ENCODE assay signal across 14 cellular contexts in genomic region chr1:27513958-27514357, GRCh38. TPM values are rescaled to one million over a fixed set of nuclear protein-coding genes. Genes with fewer than 3 reads are reported as not detected.
A peak's percentile ranks its signal among the peaks of the same experiment; 100 is the strongest.
DNase-seq lines count a peak whose midpoint lies in the region; ATAC-seq, FAIRE-seq and TF ChIP-seq lines count a peak whose summit lies in the region.
"Had no signal": no experiment of that assay in that cellular context is flagged by ENCODE, and none has a peak within 500 bp of the region (broad histone marks: within the 10 kb centered on the region; RNA-seq: fewer than 3 reads in every experiment).

No MANE protein-coding gene starts in this region.

- TF ChIP-seq CTCF in NB4 (IDR thresholded peaks at IDR 0.05; ENCODE audit: low read depth, low read length) (no peak), pancreas (IDR thresholded peaks at IDR 0.05) (no peak)

- H3K36me3 ChIP-seq in pancreas = no peaks in the 10 kb centered on the region

- H3K4me3 ChIP-seq in NB4 (ENCODE audit: low read depth, low read length) = no peak overlapping the region
- no peak overlapping the region for H3K4me3 ChIP-seq in pancreas

- H3K27ac ChIP-seq in pancreas = no peak overlapping the region
- H3K27ac ChIP-seq: VCaP had no signal

- H3K27me3 ChIP-seq in pancreas = no peaks in the 10 kb centered on the region

- no peak for FAIRE-seq in pancreas (lab: Jason Lieb, UNC)
- FAIRE-seq: colon had no signal

- H3K9me3 ChIP-seq in pancreas = no peaks in the 10 kb centered on the region

- TF ChIP-seq POLR2A in NB4 (IDR thresholded peaks at IDR 0.05; ENCODE audit: extremely low read depth, insufficient read length) = no peak

- H3K4me1 ChIP-seq in pancreas = no peaks in the 10 kb centered on the region

- intact Hi-C loops in Right ventricle myocardium superior (cut with DNase I) = no loop called here
- intact Hi-C loops in pancreas (cut with DNase I) = no loop called here

- DNase-seq in Ammon's horn (ENCODE audit: low spot score) = peak; percentile 66
- DNase-seq in NB4 (ENCODE audit: low read depth) = peak; percentile 52
- peak; percentile 70 for DNase-seq in Right ventricle myocardium superior
- DNase-seq in pancreas = no peak
- no peak for DNase-seq in NOMO-1 treated with DMSO at 0.1 percent for 48 hours (lab: John Stamatoyannopoulos, UW; ENCODE audit: unreplicated experiment)
- DNase-seq in NCI-H82 treated with DMSO at 0.1 percent for 48 hours (lab: John Stamatoyannopoulos, UW; ENCODE audit: unreplicated experiment) = no peak
- DNase-seq: activated CD8-positive, alpha-beta memory T cell treated with anti-CD3 and anti-CD28 coated beads, Interleukin-2, amount 10 ng/mL, durations not matched to agents 7 days and 5 days; DMS53; NCI-H187 treated with DMSO at 0.1 percent for 48 hours; SIG-M5 had no signal

- ATAC-seq in Right ventricle myocardium superior (ENCODE audit: poor library complexity) (peak; percentile 62), pancreas (peak in 3 of 4 donors; percentile 16 to 72 (median 41)), GM18868 (IDR thresholded peaks at IDR 0.05; ENCODE audit: unreplicated experiment) (no peak), HG02840 (IDR thresholded peaks at IDR 0.05; ENCODE audit: low FRiP score, unreplicated experiment) (no peak)
- ATAC-seq: activated CD8-positive, alpha-beta memory T cell treated with anti-CD3 and anti-CD28 coated beads, Interleukin-2, amount 10 ng/mL, durations not matched to agents 7 days and 5 days had no signal

- 53 to 73% methylated on average over 4 to 7 of the region's 7 CpGs for WGBS in pancreas, 2 donors

RNA-seq across cellular contexts. Expression of gene WASF2, which starts 24.0 kb away (rescaled TPM):
- 49.3 TPM for total RNA-seq in Right ventricle myocardium superior
- total RNA-seq in pancreas = 10 to 100 TPM; 42.2 to 83.2 (median 54.5) TPM
- polyA plus RNA-seq in pancreas = 10 to 100 TPM; 13.5 to 16.1 TPM

Comparison
In these comparisons a context has a peak if more than half of its experiments do, and no peak if none do; other contexts are left out.
1. DNase-seq: peak in Ammon's horn (single experiment), NB4 (single experiment) and Right ventricle myocardium superior (single experiment); none in pancreas (0 of 6), NOMO-1 treated with DMSO at 0.1 percent for 48 hours (single experiment) and NCI-H82 treated with DMSO at 0.1 percent for 48 hours (single experiment).
2. ATAC-seq: peak in Right ventricle myocardium superior (single experiment) and pancreas (3 of 4); none in GM18868 (single experiment) and HG02840 (single experiment).